ENCODE assay signal across 24 cellular contexts in genomic region chr11:16170448-16170847, GRCh38.
"Had no signal": no experiment of that assay in that cellular context is flagged by ENCODE, and none has a peak within 500 bp of the region (broad histone marks: within the 10 kb centered on the region; RNA-seq: fewer than 3 reads in every experiment).

No MANE protein-coding gene starts in this region.

- H3K36me3 ChIP-seq: breast epithelium, esophagus muscularis mucosa, ovary, prostate gland, spleen, upper lobe of left lung had no signal

- H3K4me1 Mint-ChIP-seq: activated T-helper 17 cell treated with anti-CD3 and anti-CD28 coated beads, Interleukin-2, amount 50 U/mL, for 72 hours; central memory CD8-positive, alpha-beta T cell; memory B cell; T-cell had no signal

- H3K27ac Mint-ChIP-seq: activated naive CD4-positive, alpha-beta T cell treated with anti-CD3 and anti-CD28 coated beads, Interleukin-2, amount 50 U/mL, for 72 hours; activated T-helper 17 cell treated with anti-CD3 and anti-CD28 coated beads, Interleukin-2, amount 50 U/mL, for 72 hours; memory B cell; T-cell had no signal

- DNase-seq: activated CD4-positive, alpha-beta T cell treated with anti-CD3 and anti-CD28 coated beads for 1 hour; activated CD4-positive, alpha-beta T cell treated with anti-CD3 and anti-CD28 coated beads, Interleukin-2, amount 50 U/mL, for 1 hour; activated T-cell treated with anti-CD3 and anti-CD28 coated beads, Interleukin-2, amount 50 U/mL, for 1 hour; aorta; effector memory CD4-positive, alpha-beta T cell; hippocampal formation; mucosa of descending colon; ovary; spleen; stimulated activated CD4-positive, alpha-beta T cell treated with anti-CD3 and anti-CD28 coated beads, Interleukin-4, amount 100 ng/mL, for 1 hour; stimulated activated naive CD4-positive, alpha-beta T cell treated with Interleukin-2 at 50 U/mL for 16 hours; T-cell; upper lobe of left lung had no signal

- ATAC-seq: activated naive CD4-positive, alpha-beta T cell treated with anti-CD3 and anti-CD28 coated beads, Interleukin-2, amount 50 U/mL, for 72 hours; activated T-helper 17 cell treated with anti-CD3 and anti-CD28 coated beads, Interleukin-2, amount 50 U/mL, for 72 hours; mucosa of descending colon; T-cell had no signal

- H3K4me1 ChIP-seq: breast epithelium, prostate gland, spleen, upper lobe of left lung had no signal

- H3K4me3 ChIP-seq: breast epithelium, esophagus muscularis mucosa, mucosa of descending colon, ovary, prostate gland, spleen, upper lobe of left lung had no signal

- H3K27me3 ChIP-seq: breast epithelium, esophagus muscularis mucosa, ovary, spleen, upper lobe of left lung had no signal

- FAIRE-seq: colon, endothelial cell of umbilical vein, frontal cortex, TTC549 had no signal

- H3K4me3 Mint-ChIP-seq: activated T-helper 17 cell treated with anti-CD3 and anti-CD28 coated beads, Interleukin-2, amount 50 U/mL, for 72 hours; central memory CD8-positive, alpha-beta T cell; memory B cell; T-cell had no signal

- H3K27me3 Mint-ChIP-seq: activated T-helper 17 cell treated with anti-CD3 and anti-CD28 coated beads, Interleukin-2, amount 50 U/mL, for 72 hours; central memory CD8-positive, alpha-beta T cell; memory B cell; T-cell had no signal

- H3K9me3 Mint-ChIP-seq: activated naive CD4-positive, alpha-beta T cell treated with anti-CD3 and anti-CD28 coated beads, Interleukin-2, amount 50 U/mL, for 72 hours; activated T-helper 17 cell treated with anti-CD3 and anti-CD28 coated beads, Interleukin-2, amount 50 U/mL, for 72 hours; central memory CD8-positive, alpha-beta T cell; memory B cell had no signal

- H3K27ac ChIP-seq: breast epithelium, esophagus muscularis mucosa, ovary, prostate gland, spleen, upper lobe of left lung had no signal

- H3K9me3 ChIP-seq: breast epithelium, esophagus muscularis mucosa, mucosa of descending colon, ovary, prostate gland, spleen, upper lobe of left lung had no signal

- H3K36me3 Mint-ChIP-seq: activated naive CD4-positive, alpha-beta T cell treated with anti-CD3 and anti-CD28 coated beads, Interleukin-2, amount 50 U/mL, for 72 hours; memory B cell; T-cell had no signal
